23 cellular contexts compared by ENCODE assay signal in the genomic region with DNA sequence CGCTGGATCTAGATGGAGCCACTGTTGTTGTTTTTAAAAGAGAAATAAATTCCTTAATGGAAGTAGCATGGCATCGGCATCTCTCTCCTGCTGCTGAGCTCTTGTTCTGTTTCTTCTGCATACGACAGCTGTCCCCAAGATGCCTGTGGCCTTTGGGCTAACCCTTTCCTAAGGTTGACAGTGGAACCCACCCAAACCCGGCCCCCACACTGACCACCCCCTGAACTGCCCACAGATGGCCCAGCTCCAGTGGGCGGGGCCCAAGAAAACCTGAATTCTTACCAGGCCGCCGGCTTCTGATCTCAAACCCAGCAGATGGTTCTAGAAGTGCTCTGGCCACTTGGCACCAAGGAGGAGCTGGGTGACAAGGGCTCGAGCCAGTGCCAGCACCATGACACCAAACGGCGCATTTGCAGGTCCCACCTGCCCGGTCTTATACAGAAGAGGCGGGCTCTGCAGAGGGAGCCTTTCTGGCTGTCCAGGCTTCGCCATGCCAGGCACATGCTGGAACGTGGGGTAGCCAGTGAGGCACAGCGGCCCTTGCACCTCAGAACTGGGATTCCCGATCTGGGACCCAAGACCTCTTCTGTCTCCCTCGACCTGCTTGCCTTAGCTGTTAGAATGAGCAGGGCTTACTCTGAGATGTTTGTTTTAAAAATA.
"Had no signal": no experiment of that assay in that cellular context is flagged by ENCODE, and none has a peak within 500 bp of the region (broad histone marks: within the 10 kb centered on the region; RNA-seq: fewer than 3 reads in every experiment).

No MANE protein-coding gene starts in this region.

- H3K27ac Mint-ChIP-seq: endodermal cell, nephron progenitor cell had no signal

- ATAC-seq: esophagus mucosa, gastrocnemius medialis, left lung had no signal

- DNase-seq: dorsolateral prefrontal cortex; effector CD4-positive, alpha-beta T cell; endodermal cell; foreskin fibroblast; gastrocnemius medialis; head of caudate nucleus; left cardiac atrium; left lung; lower lobe of right lung; naive B cell; nephron progenitor cell; nucleus accumbens; stimulated activated CD4-positive, alpha-beta T cell treated with anti-CD3 and anti-CD28 coated beads, Interleukin-2, amount 100 ng/mL, for 24 hours; stimulated activated CD4-positive, alpha-beta T cell treated with anti-CD3 and anti-CD28 coated beads, Interleukin-4, amount 100 ng/mL, for 24 hours; stimulated activated naive CD4-positive, alpha-beta T cell; stimulated activated naive CD8-positive, alpha-beta T cell treated with anti-CD3 and anti-CD28 coated beads, Interleukin-15, amount 100 ng/mL, for 72 hours; transverse colon; upper lobe of right lung had no signal

- H3K27me3 Mint-ChIP-seq: stimulated activated naive CD8-positive, alpha-beta T cell treated with anti-CD3 and anti-CD28 coated beads, Interleukin-15, amount 100 ng/mL, for 72 hours had no signal

- H3K4me3 Mint-ChIP-seq: endodermal cell; nephron progenitor cell; stimulated activated naive CD8-positive, alpha-beta T cell treated with anti-CD3 and anti-CD28 coated beads, Interleukin-15, amount 100 ng/mL, for 72 hours had no signal

- H3K4me1 Mint-ChIP-seq: endodermal cell had no signal

- H3K9me3 ChIP-seq: gastrocnemius medialis, lower lobe of right lung, prostate gland, right atrium auricular region, suprapubic skin, transverse colon, upper lobe of right lung, uterus had no signal
